ENCODE assay signal across 8 cellular contexts in genomic region chr11:57800444-57801184, GRCh38. TPM values are rescaled to one million over a fixed set of nuclear protein-coding genes. Genes with fewer than 3 reads are reported as not detected.
A peak's percentile ranks its signal among the peaks of the same experiment; 100 is the strongest.
DNase-seq lines count a peak whose midpoint lies in the region; ATAC-seq, FAIRE-seq and TF ChIP-seq lines count a peak whose summit lies in the region.

No MANE protein-coding gene starts in this region.

- peaks cover 24% of the 10 kb centered on the region for H3K4me1 ChIP-seq in keratinocyte (ENCODE audit: control insufficient read depth, extremely low read depth, insufficient read depth, low read length)

- no peak overlapping the region for H3K4me2 ChIP-seq in keratinocyte (ENCODE audit: control insufficient read depth, extremely low read depth, insufficient read depth, low read depth, low read length)

- no peak overlapping the region for H3K4me3 ChIP-seq in cardiac fibroblast (replicated peaks in 1 of 2; ENCODE audit: low read depth in 2 of 2, low read length in 2 of 2)
- peak overlapping the region in 1 of 3 experiments; percentile 7 for H3K4me3 ChIP-seq in keratinocyte (ENCODE audit: control insufficient read depth in 2 of 3, extremely low read depth in 1 of 3, insufficient read depth in 2 of 3, low read depth in 1 of 3, low read length in 3 of 3)

- no peaks in the 10 kb centered on the region for H3K9me3 ChIP-seq in keratinocyte (ENCODE audit: control insufficient read depth, low read depth, low read length)

- peak; percentile 79 to 80 for ATAC-seq in stimulated activated naive B cell treated with anti-CD40 and anti-IgM and Interleukin-4, amounts not matched to agents 10 μg/mL and 1 μg/mL and 100 μg/mL, for 72 hours (replicated peaks)

- H3K27ac Mint-ChIP-seq in activated naive CD4-positive, alpha-beta T cell treated with anti-CD3 and anti-CD28 coated beads, Interleukin-2, amount 50 U/mL, for 24 hours = peak overlapping the region; percentile 74
- peak overlapping the region; percentile 57 for H3K27ac Mint-ChIP-seq in stimulated activated naive B cell treated with anti-CD40 and anti-IgM and Interleukin-4, amounts not matched to agents 10 μg/mL and 1 μg/mL and 100 μg/mL, for 72 hours

- DNase-seq in activated naive CD4-positive, alpha-beta T cell treated with Interleukin-2 at 50 U/mL for 16 hours = no peak
- DNase-seq in H54 (ENCODE audit: insufficient read length, low spot score) = peak; percentile 45
- DNase-seq in Kasumi-1 (lab: John Stamatoyannopoulos, UW) = peak; percentile 89 to 93
- peak; percentile 46 for DNase-seq in OCI-M2 (lab: John Stamatoyannopoulos, UW; ENCODE audit: unreplicated experiment)
- peak; percentile 79 to 85 for DNase-seq in cardiac fibroblast (ENCODE audit: low read depth in 2 of 2)
- DNase-seq in keratinocyte (ENCODE audit: low read depth, low spot score) = peak; percentile 66
- DNase-seq in stimulated activated naive B cell treated with anti-CD40 and anti-IgM and Interleukin-4, amounts not matched to agents 10 μg/mL and 1 μg/mL and 100 μg/mL, for 72 hours = no peak

- H3K27me3 Mint-ChIP-seq in activated naive CD4-positive, alpha-beta T cell treated with anti-CD3 and anti-CD28 coated beads, Interleukin-2, amount 50 U/mL, for 24 hours = no peaks in the 10 kb centered on the region
- H3K27me3 Mint-ChIP-seq in stimulated activated naive B cell treated with anti-CD40 and anti-IgM and Interleukin-4, amounts not matched to agents 10 μg/mL and 1 μg/mL and 100 μg/mL, for 72 hours = no peaks in the 10 kb centered on the region

- no peak overlapping the region for H2AFZ ChIP-seq in keratinocyte (ENCODE audit: control insufficient read depth, low read length)

- TF ChIP-seq POLR2A in H54 (IDR thresholded peaks at IDR 0.05; ENCODE audit: low read depth, low read length) = no peak

- no peaks in the 10 kb centered on the region for H3K9me3 Mint-ChIP-seq in activated naive CD4-positive, alpha-beta T cell treated with anti-CD3 and anti-CD28 coated beads, Interleukin-2, amount 50 U/mL, for 24 hours
- H3K9me3 Mint-ChIP-seq in stimulated activated naive B cell treated with anti-CD40 and anti-IgM and Interleukin-4, amounts not matched to agents 10 μg/mL and 1 μg/mL and 100 μg/mL, for 72 hours = peaks cover 0 to 2% of the 10 kb centered on the region in 2 donors

- peak; percentile 77 for TF ChIP-seq CTCF in cardiac fibroblast (IDR thresholded peaks at IDR 0.05; ENCODE audit: low read depth, low read length)
- TF ChIP-seq CTCF in keratinocyte (optimal IDR thresholded peaks at IDR 0.05 in 1 of 3, IDR thresholded peaks at IDR 0.05 in 1 of 3, conservative IDR thresholded peaks at IDR 0.05 in 1 of 3; ENCODE audit: extremely low read depth in 1 of 3, insufficient read depth in 2 of 3, low read length in 3 of 3) = peak in 2 of 3 experiments; percentile 63 to 82

- peak overlapping the region; percentile 23 for H3K27ac ChIP-seq in keratinocyte (ENCODE audit: control insufficient read depth, insufficient read depth, low read length)

- no peak overlapping the region for H3K9ac ChIP-seq in keratinocyte (ENCODE audit: control insufficient read depth, extremely low read depth, insufficient read depth, low read length)

- dilution Hi-C loops in keratinocyte (cut with MboI; ENCODE audit: extremely low pct_ligation_motif_present, low sequenced_read_pairs) = no loop called here

- peaks cover 5% of the 10 kb centered on the region for H4K20me1 ChIP-seq in keratinocyte (ENCODE audit: control insufficient read depth, extremely low read depth, insufficient read depth, low read length)

- FAIRE-seq in H54 (lab: Jason Lieb, UNC) (peak; percentile 78), keratinocyte (lab: Jason Lieb, UNC) (peak; percentile 67)

- H3K9me1 ChIP-seq in keratinocyte (ENCODE audit: control insufficient read depth, extremely low read depth, insufficient read depth, low read length) = no peaks in the 10 kb centered on the region

- no peak overlapping the region for H3K4me3 Mint-ChIP-seq in activated naive CD4-positive, alpha-beta T cell treated with anti-CD3 and anti-CD28 coated beads, Interleukin-2, amount 50 U/mL, for 24 hours
- H3K4me3 Mint-ChIP-seq in stimulated activated naive B cell treated with anti-CD40 and anti-IgM and Interleukin-4, amounts not matched to agents 10 μg/mL and 1 μg/mL and 100 μg/mL, for 72 hours = no peak overlapping the region

- H3K4me1 Mint-ChIP-seq in activated naive CD4-positive, alpha-beta T cell treated with anti-CD3 and anti-CD28 coated beads, Interleukin-2, amount 50 U/mL, for 24 hours = peaks cover 28% of the 10 kb centered on the region
- H3K4me1 Mint-ChIP-seq in stimulated activated naive B cell treated with anti-CD40 and anti-IgM and Interleukin-4, amounts not matched to agents 10 μg/mL and 1 μg/mL and 100 μg/mL, for 72 hours = peaks cover 23 to 41% of the 10 kb centered on the region in 2 donors

- H3K27me3 ChIP-seq in keratinocyte (ENCODE audit: control insufficient read depth, extremely low read depth, insufficient read depth, low read length) = no peaks in the 10 kb centered on the region

- peaks cover 29 to 47% of the 10 kb centered on the region in 2 experiments for H3K36me3 ChIP-seq in keratinocyte (ENCODE audit: control insufficient read depth in 2 of 2, extremely low read depth in 1 of 2, insufficient read depth in 2 of 2, low read length in 2 of 2)

- H3K79me2 ChIP-seq in keratinocyte (ENCODE audit: control insufficient read depth, insufficient read depth, low read length) = peaks cover 64% of the 10 kb centered on the region

- H3K36me3 Mint-ChIP-seq in activated naive CD4-positive, alpha-beta T cell treated with anti-CD3 and anti-CD28 coated beads, Interleukin-2, amount 50 U/mL, for 24 hours = peaks cover 10% of the 10 kb centered on the region
- peaks cover 40 to 49% of the 10 kb centered on the region in 2 donors for H3K36me3 Mint-ChIP-seq in stimulated activated naive B cell treated with anti-CD40 and anti-IgM and Interleukin-4, amounts not matched to agents 10 μg/mL and 1 μg/mL and 100 μg/mL, for 72 hours

RNA-seq across cellular contexts. Expression of gene CTNND1, which starts 39.0 kb away (rescaled TPM):
- polyA plus RNA-seq in keratinocyte = 125 to 187 TPM (median 144 TPM) in 3 replicates
- polyA plus RNA-seq in keratinocyte (2011; ENCODE audit: low read depth) = 91.5 TPM
- 84.0 and 129 TPM in 2 replicates for polyA plus RNA-seq in keratinocyte (2011; cell fraction: cytosol; rRNA removed)
- polyA plus RNA-seq in keratinocyte (2011; cell fraction: nucleus; rRNA removed) = 203 and 221 TPM in 2 replicates
- polyA plus RNA-seq in keratinocyte (2012; ENCODE audit: low replicate concordance) = 98.6 and 103 TPM in 2 replicates
- 413 to 516 TPM (median 498 TPM) in 3 replicates for polyA minus RNA-seq in keratinocyte
- 134 TPM for polyA minus RNA-seq in keratinocyte (2011; cell fraction: cytosol; rRNA and poly(A)+ RNA removed)
- polyA minus RNA-seq in keratinocyte (2011; cell fraction: nucleus; rRNA and poly(A)+ RNA removed) = 216 and 381 TPM in 2 replicates

RNA-seq across cellular contexts. Expression of gene BTBD18, which starts 49.0 kb away (rescaled TPM):
- polyA plus RNA-seq in keratinocyte = not detected in 3 replicates
- polyA plus RNA-seq in keratinocyte (2011; ENCODE audit: low read depth) = not detected
- not detected in 2 replicates for polyA plus RNA-seq in keratinocyte (2011; cell fraction: cytosol; rRNA removed)
- polyA plus RNA-seq in keratinocyte (2011; cell fraction: nucleus; rRNA removed) = not detected in 2 replicates
- polyA plus RNA-seq in keratinocyte (2012; ENCODE audit: low replicate concordance) = 0.17 TPM in 1 of 2 replicates, not detected in the other
- not detected in 3 replicates for polyA minus RNA-seq in keratinocyte
- polyA minus RNA-seq in keratinocyte (2011; cell fraction: cytosol; rRNA and poly(A)+ RNA removed) = not detected
- polyA minus RNA-seq in keratinocyte (2011; cell fraction: nucleus; rRNA and poly(A)+ RNA removed) = not detected in 2 replicates

RNA-seq across cellular contexts. Expression of gene SELENOH, which starts 59.3 kb away (rescaled TPM):
- 59.1 to 88.2 TPM (median 76.0 TPM) in 3 replicates for polyA plus RNA-seq in keratinocyte
- polyA plus RNA-seq in keratinocyte (2011; ENCODE audit: low read depth) = 39.6 TPM
- polyA plus RNA-seq in keratinocyte (2011; cell fraction: cytosol; rRNA removed) = 48.8 and 72.9 TPM in 2 replicates
- 35.0 and 38.0 TPM in 2 replicates for polyA plus RNA-seq in keratinocyte (2011; cell fraction: nucleus; rRNA removed)
- polyA plus RNA-seq in keratinocyte (2012; ENCODE audit: low replicate concordance) = 79.8 and 96.0 TPM in 2 replicates
- polyA minus RNA-seq in keratinocyte = 5.1 to 10.0 TPM (median 6.5 TPM) in 3 replicates
- polyA minus RNA-seq in keratinocyte (2011; cell fraction: cytosol; rRNA and poly(A)+ RNA removed) = 43.4 TPM
- 10.6 and 13.4 TPM in 2 replicates for polyA minus RNA-seq in keratinocyte (2011; cell fraction: nucleus; rRNA and poly(A)+ RNA removed)

Comparison
In these comparisons a context has a peak if more than half of its experiments do, and no peak if none do; other contexts are left out.
1. DNase-seq: peak in H54 (single experiment), Kasumi-1 (2 of 2), OCI-M2 (single experiment), cardiac fibroblast (2 of 2) and keratinocyte (single experiment); none in activated naive CD4-positive, alpha-beta T cell treated with Interleukin-2 at 50 U/mL for 16 hours (single experiment) and stimulated activated naive B cell treated with anti-CD40 and anti-IgM and Interleukin-4, amounts not matched to agents 10 μg/mL and 1 μg/mL and 100 μg/mL, for 72 hours (single experiment).